19 cellular contexts compared by ENCODE assay signal in the genomic region with DNA sequence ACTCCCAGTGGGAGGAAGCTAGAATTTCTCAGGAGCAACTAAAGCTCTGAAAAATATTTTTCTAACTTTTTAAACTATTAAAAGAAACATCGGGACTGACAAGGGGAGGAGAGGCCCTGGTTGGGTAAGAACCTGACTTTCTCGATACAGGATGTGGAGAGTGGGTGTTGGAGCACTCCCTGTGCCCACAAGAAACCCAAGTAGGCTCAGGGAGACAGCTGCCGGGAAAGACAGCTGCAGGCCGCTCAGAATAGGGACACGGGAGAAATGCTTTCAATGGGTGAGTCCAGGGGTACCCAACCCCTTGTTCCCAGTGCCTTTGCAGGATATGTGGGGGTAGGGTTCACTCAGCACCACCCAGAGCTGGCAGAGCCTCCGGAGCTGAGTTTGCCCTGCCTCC.
"Had no signal": no experiment of that assay in that cellular context is flagged by ENCODE, and none has a peak within 500 bp of the region (broad histone marks: within the 10 kb centered on the region; RNA-seq: fewer than 3 reads in every experiment).

No MANE protein-coding gene starts in this region.

- H3K27me3 Mint-ChIP-seq: activated CD8-positive, alpha-beta memory T cell treated with anti-CD3 and anti-CD28 coated beads, Interleukin-2, amount 10 ng/mL, durations not matched to agents 7 days and 5 days had no signal

- H3K27ac ChIP-seq: brain microvascular endothelial cell, esophagus squamous epithelium, foreskin keratinocyte, heart left ventricle, pancreas had no signal

- ATAC-seq: activated CD8-positive, alpha-beta memory T cell treated with anti-CD3 and anti-CD28 coated beads, Interleukin-2, amount 10 ng/mL, durations not matched to agents 7 days and 5 days; activated naive CD4-positive, alpha-beta T cell treated with anti-CD3 and anti-CD28 coated beads, Interleukin-2, amount 50 U/mL, for 72 hours; activated T-cell treated with anti-CD3 and anti-CD28 coated beads, Interleukin-2, amount 50 U/mL, for 4 hours; foreskin keratinocyte; heart left ventricle; left lobe of liver; pancreas had no signal

- H3K27me3 ChIP-seq: dorsolateral prefrontal cortex, esophagus squamous epithelium, foreskin keratinocyte, heart left ventricle, pancreas, tibial nerve had no signal

- H3K4me1 Mint-ChIP-seq: activated CD8-positive, alpha-beta memory T cell treated with anti-CD3 and anti-CD28 coated beads, Interleukin-2, amount 10 ng/mL, durations not matched to agents 7 days and 5 days; neural crest cell had no signal

- H3K27ac Mint-ChIP-seq: activated CD8-positive, alpha-beta memory T cell treated with anti-CD3 and anti-CD28 coated beads, Interleukin-2, amount 10 ng/mL, durations not matched to agents 7 days and 5 days; activated naive CD4-positive, alpha-beta T cell treated with anti-CD3 and anti-CD28 coated beads, Interleukin-2, amount 50 U/mL, for 72 hours; T-helper 1 cell treated with Interleukin-12 subunit alpha and Interleukin-12 subunit beta and Interleukin-4 antibody, amounts not matched to agents 30 μg/mL and 1 μg/mL, for 36 hours had no signal

- H3K9me3 Mint-ChIP-seq: activated naive CD4-positive, alpha-beta T cell treated with anti-CD3 and anti-CD28 coated beads, Interleukin-2, amount 50 U/mL, for 72 hours; activated T-cell treated with anti-CD3 and anti-CD28 coated beads, Interleukin-2, amount 50 U/mL, for 4 hours; neural crest cell; T-helper 1 cell treated with Interleukin-12 subunit alpha and Interleukin-12 subunit beta and Interleukin-4 antibody, amounts not matched to agents 30 μg/mL and 1 μg/mL, for 36 hours had no signal

- H3K4me3 ChIP-seq: dorsolateral prefrontal cortex, esophagus squamous epithelium, heart left ventricle, pancreas, tibial nerve had no signal

- H3K4me3 Mint-ChIP-seq: activated CD8-positive, alpha-beta memory T cell treated with anti-CD3 and anti-CD28 coated beads, Interleukin-2, amount 10 ng/mL, durations not matched to agents 7 days and 5 days; activated T-cell treated with anti-CD3 and anti-CD28 coated beads, Interleukin-2, amount 50 U/mL, for 4 hours; neural crest cell; T-helper 1 cell treated with Interleukin-12 subunit alpha and Interleukin-12 subunit beta and Interleukin-4 antibody, amounts not matched to agents 30 μg/mL and 1 μg/mL, for 36 hours had no signal

- DNase-seq: activated CD4-positive, alpha-beta T cell treated with anti-CD3 and anti-CD28 coated beads, Interleukin-2, amount 50 U/mL, for 4 hours; activated CD8-positive, alpha-beta memory T cell treated with anti-CD3 and anti-CD28 coated beads, Interleukin-2, amount 10 ng/mL, durations not matched to agents 7 days and 5 days; activated effector memory CD4-positive, alpha-beta T cell treated with anti-CD3 and anti-CD28 coated beads, Interleukin-2, amount 50 U/mL, for 16 hours; activated T-cell treated with anti-CD3 and anti-CD28 coated beads, Interleukin-2, amount 50 U/mL, for 4 hours; brain microvascular endothelial cell; esophagus squamous epithelium; foreskin keratinocyte; heart left ventricle; islet precursor cell; mammary epithelial cell; pancreas; retina; small intestine had no signal

- H3K36me3 ChIP-seq: brain microvascular endothelial cell, esophagus squamous epithelium, heart left ventricle, pancreas, tibial nerve had no signal

- H3K36me3 Mint-ChIP-seq: activated CD8-positive, alpha-beta memory T cell treated with anti-CD3 and anti-CD28 coated beads, Interleukin-2, amount 10 ng/mL, durations not matched to agents 7 days and 5 days; activated naive CD4-positive, alpha-beta T cell treated with anti-CD3 and anti-CD28 coated beads, Interleukin-2, amount 50 U/mL, for 72 hours had no signal

- H3K9me3 ChIP-seq: esophagus squamous epithelium, heart left ventricle, pancreas, tibial nerve had no signal
